ENCODE assay signal across 8 cellular contexts in the genomic region with DNA sequence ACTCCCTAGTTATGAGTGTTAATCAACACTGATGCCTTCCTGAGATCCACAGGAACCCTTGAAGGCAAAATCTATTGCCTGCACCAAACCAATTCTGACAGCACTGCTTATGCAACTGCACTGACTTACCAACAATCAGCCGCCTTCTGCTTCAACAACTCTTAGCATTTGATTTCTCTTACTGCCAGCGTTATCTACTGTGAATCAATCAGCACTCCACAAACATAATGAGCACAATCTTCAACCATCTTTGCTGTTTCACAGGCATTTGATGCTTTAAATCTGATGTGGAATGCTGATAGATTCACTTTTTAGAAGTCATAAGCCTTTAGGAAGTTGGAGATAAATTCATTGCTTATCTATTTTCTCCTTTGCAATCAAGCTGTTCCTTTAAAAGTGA. TPM values are rescaled to one million over a fixed set of nuclear protein-coding genes. Genes with fewer than 3 reads are reported as not detected.
DNase-seq lines count a peak whose midpoint lies in the region; ATAC-seq, FAIRE-seq and TF ChIP-seq lines count a peak whose summit lies in the region.
"Not testable (repeated sequence)": the region's sequence is repeated elsewhere in the genome, so short reads cannot be mapped to it uniquely, and the experiment has no call there.
"Had no signal": no experiment of that assay in that cellular context is flagged by ENCODE, and none has a peak within 500 bp of the region (broad histone marks: within the 10 kb centered on the region; RNA-seq: fewer than 3 reads in every experiment).

No MANE protein-coding gene starts in this region.

- not testable (repeated sequence) for H4K91ac ChIP-seq in trophoblast cell (ENCODE audit: low read depth, low read length)

- peak overlapping the region; percentile 72; the same call in 1 of the 2 replicates for H3K27ac Mint-ChIP-seq in HFFc6
- peak overlapping the region; percentile 69 for H3K27ac Mint-ChIP-seq in T-helper 1 cell treated with Interleukin-12 subunit alpha and Interleukin-12 subunit beta and Interleukin-4 antibody, amounts not matched to agents 30 μg/mL and 1 μg/mL, for 36 hours
- H3K27ac Mint-ChIP-seq in activated CD8-positive, alpha-beta T cell treated with anti-CD3 and anti-CD28 coated beads for 36 hours, result peak overlapping the region; percentile 87
- peak overlapping the region; percentile 43 for H3K27ac Mint-ChIP-seq in activated naive CD4-positive, alpha-beta T cell treated with anti-CD3 and anti-CD28 coated beads for 36 hours

- H2AK5ac ChIP-seq in trophoblast cell (ENCODE audit: low read length), result not testable (repeated sequence)

- not testable (repeated sequence) for H2BK12ac ChIP-seq in trophoblast cell (ENCODE audit: low read length)

- H3K27me3 Mint-ChIP-seq in HFFc6 (ENCODE audit: insufficient read depth); T-helper 1 cell treated with Interleukin-12 subunit alpha and Interleukin-12 subunit beta and Interleukin-4 antibody, amounts not matched to agents 30 μg/mL and 1 μg/mL, for 36 hours (ENCODE audit: low read depth); activated CD8-positive, alpha-beta T cell treated with anti-CD3 and anti-CD28 coated beads for 36 hours; activated naive CD4-positive, alpha-beta T cell treated with anti-CD3 and anti-CD28 coated beads for 36 hours (ENCODE audit: low read depth): not testable (repeated sequence)

- H3K4me1 ChIP-seq in K562 (replicated peaks in 1 of 2; ENCODE audit: control insufficient read depth in 2 of 2, insufficient read depth in 2 of 2, low read length in 2 of 2); trophoblast cell (ENCODE audit: control insufficient read depth in 1 of 2, insufficient read depth in 2 of 2, low read length in 2 of 2): not testable (repeated sequence)
- H3K4me1 ChIP-seq in lower lobe of right lung, result peaks cover 48% of the 10 kb centered on the region

- not testable (repeated sequence) for H3K23ac ChIP-seq in trophoblast cell (ENCODE audit: low read length)

- WGBS in K562 (ENCODE audit: insufficient coverage, low coverage, missing lambda C conversion rate), result 67% methylated on average over 2 of the region's 2 CpGs
- WGBS in trophoblast cell (ENCODE audit: extremely low coverage, insufficient coverage, insufficient read length), result no CpG with 5 or more reads among the region's 2 CpGs

- peaks cover 74% of the 10 kb centered on the region for H3K4me1 Mint-ChIP-seq in HFFc6 (ENCODE audit: low read depth)
- peaks cover 61% of the 10 kb centered on the region for H3K4me1 Mint-ChIP-seq in T-helper 1 cell treated with Interleukin-12 subunit alpha and Interleukin-12 subunit beta and Interleukin-4 antibody, amounts not matched to agents 30 μg/mL and 1 μg/mL, for 36 hours (ENCODE audit: low read depth)
- peaks cover 75% of the 10 kb centered on the region for H3K4me1 Mint-ChIP-seq in activated CD8-positive, alpha-beta T cell treated with anti-CD3 and anti-CD28 coated beads for 36 hours (ENCODE audit: low read depth)
- H3K4me1 Mint-ChIP-seq in activated naive CD4-positive, alpha-beta T cell treated with anti-CD3 and anti-CD28 coated beads for 36 hours (ENCODE audit: low read depth), result peaks cover 70% of the 10 kb centered on the region

- peaks cover 49% of the 10 kb centered on the region for H3K79me2 ChIP-seq in K562 (ENCODE audit: control insufficient read depth, insufficient read depth, low read length)
- not testable (repeated sequence) for H3K79me2 ChIP-seq in trophoblast cell (ENCODE audit: control insufficient read depth, insufficient read depth, low read length, poor library complexity)

- H3K9me3 ChIP-seq in K562 (replicated peaks; ENCODE audit: control insufficient read depth, insufficient read depth, low read depth, low read length); lower lobe of right lung; trophoblast cell (ENCODE audit: insufficient read depth, low read depth, low read length): not testable (repeated sequence)

- not testable (repeated sequence) for H3K9me1 ChIP-seq in K562 (ENCODE audit: control insufficient read depth, insufficient read depth, low read length)

- not testable (repeated sequence) for H4K20me1 ChIP-seq in K562 (replicated peaks; ENCODE audit: control insufficient read depth, insufficient read depth, low read length)

- not testable (repeated sequence) for H4K8ac ChIP-seq in trophoblast cell (ENCODE audit: low read depth, low read length)

- intact Hi-C loops in activated CD8-positive, alpha-beta T cell treated with anti-CD3 and anti-CD28 coated beads for 36 hours (cut with micrococcal nuclease), result loop anchor here (5.0 kb wide), 1 partner anchor 381 kb away; a partner anchor contains a TSS
- intact Hi-C loops in activated naive CD4-positive, alpha-beta T cell treated with anti-CD3 and anti-CD28 coated beads for 36 hours (cut with micrococcal nuclease), result loop anchor here (5.0 kb wide), 1 partner anchor 106 kb away; no protein-coding TSS in a partner anchor
- intact Hi-C loops in K562 (cut with micrococcal nuclease); lower lobe of right lung (cut with DNase I): not testable (repeated sequence)

- DNase-seq in HFFc6; activated CD8-positive, alpha-beta T cell treated with anti-CD3 and anti-CD28 coated beads for 36 hours; activated naive CD4-positive, alpha-beta T cell treated with anti-CD3 and anti-CD28 coated beads for 36 hours; K562 (ENCODE audit: extremely low read depth in 1 of 4, low spot score in 3 of 4); lower lobe of right lung: not testable (repeated sequence)
- DNase-seq in trophoblast cell, result peak in 1 of 2 donors; percentile 60

- in situ Hi-C loops in K562 (cut with MboI), result not testable (repeated sequence)

- H3K36me3 Mint-ChIP-seq in HFFc6 (ENCODE audit: low read depth), result peaks cover 27% of the 10 kb centered on the region
- H3K36me3 Mint-ChIP-seq in T-helper 1 cell treated with Interleukin-12 subunit alpha and Interleukin-12 subunit beta and Interleukin-4 antibody, amounts not matched to agents 30 μg/mL and 1 μg/mL, for 36 hours (ENCODE audit: low read depth), result peaks cover 57% of the 10 kb centered on the region
- peaks cover 66% of the 10 kb centered on the region for H3K36me3 Mint-ChIP-seq in activated CD8-positive, alpha-beta T cell treated with anti-CD3 and anti-CD28 coated beads for 36 hours (ENCODE audit: low read depth)
- peaks cover 46% of the 10 kb centered on the region for H3K36me3 Mint-ChIP-seq in activated naive CD4-positive, alpha-beta T cell treated with anti-CD3 and anti-CD28 coated beads for 36 hours (ENCODE audit: low read depth)

- not testable (repeated sequence) for H3K14ac ChIP-seq in trophoblast cell (ENCODE audit: low read length)

- H3K36me3 ChIP-seq in K562 (ENCODE audit: control insufficient read depth, insufficient read depth, low read length), result peaks cover 63% of the 10 kb centered on the region
- peaks cover 31% of the 10 kb centered on the region for H3K36me3 ChIP-seq in lower lobe of right lung
- H3K36me3 ChIP-seq in trophoblast cell (ENCODE audit: control insufficient read depth in 1 of 2, insufficient read depth in 2 of 2, low read length in 2 of 2), result peaks cover 11 to 14% of the 10 kb centered on the region in 2 experiments

- not testable (repeated sequence) for ATAC-seq in activated CD8-positive, alpha-beta T cell treated with anti-CD3 and anti-CD28 coated beads for 36 hours; K562; lower lobe of right lung

- not testable (repeated sequence) for H3K4me3 ChIP-seq in K562; lower lobe of right lung; trophoblast cell (ENCODE audit: low read depth, low read length)

- H3K4me3 Mint-ChIP-seq in HFFc6, result peak overlapping the region; percentile 9
- H3K4me3 Mint-ChIP-seq in T-helper 1 cell treated with Interleukin-12 subunit alpha and Interleukin-12 subunit beta and Interleukin-4 antibody, amounts not matched to agents 30 μg/mL and 1 μg/mL, for 36 hours, result peak overlapping the region; percentile 35
- H3K4me3 Mint-ChIP-seq in activated CD8-positive, alpha-beta T cell treated with anti-CD3 and anti-CD28 coated beads for 36 hours; activated naive CD4-positive, alpha-beta T cell treated with anti-CD3 and anti-CD28 coated beads for 36 hours: not testable (repeated sequence)

- not testable (repeated sequence) for TF ChIP-seq EP300 in K562 (IDR thresholded peaks at IDR 0.05; ENCODE audit: low read length)

- peak overlapping the region; percentile 55 for H3K4ac ChIP-seq in trophoblast cell (ENCODE audit: low read depth, low read length)

- not testable (repeated sequence) for H3K18ac ChIP-seq in trophoblast cell (ENCODE audit: low read length)

- not testable (repeated sequence) for H3K9me3 Mint-ChIP-seq in HFFc6; T-helper 1 cell treated with Interleukin-12 subunit alpha and Interleukin-12 subunit beta and Interleukin-4 antibody, amounts not matched to agents 30 μg/mL and 1 μg/mL, for 36 hours; activated CD8-positive, alpha-beta T cell treated with anti-CD3 and anti-CD28 coated beads for 36 hours; activated naive CD4-positive, alpha-beta T cell treated with anti-CD3 and anti-CD28 coated beads for 36 hours

- H3K9ac ChIP-seq in K562 (ENCODE audit: insufficient read depth in 1 of 2, low read depth in 2 of 2, low read length in 2 of 2); trophoblast cell (ENCODE audit: low read length): not testable (repeated sequence)

- H2BK5ac ChIP-seq in trophoblast cell (ENCODE audit: low read depth, low read length, poor library complexity), result not testable (repeated sequence)

- POLR2A ChIA-PET in activated CD8-positive, alpha-beta T cell treated with anti-CD3 and anti-CD28 coated beads for 36 hours (lab: Charles Lee); K562 (lab: Yijun Ruan, JAX): not testable (repeated sequence)

- CTCF ChIA-PET in activated CD8-positive, alpha-beta T cell treated with anti-CD3 and anti-CD28 coated beads for 36 hours (lab: Charles Lee); K562 (lab: Yijun Ruan, JAX; ENCODE audit: low intra/inter-chr PET ratio): not testable (repeated sequence)
- CTCF ChIA-PET in activated naive CD4-positive, alpha-beta T cell treated with anti-CD3 and anti-CD28 coated beads for 36 hours (lab: Charles Lee), result interaction anchor here (0.6 kb wide), 1 partner anchor 217 kb away, joined by 3 read pairs; a partner anchor contains a TSS

- TF ChIP-seq CTCF in HFFc6 (IDR thresholded peaks at IDR 0.05); activated CD8-positive, alpha-beta T cell treated with anti-CD3 and anti-CD28 coated beads for 36 hours (IDR thresholded peaks at IDR 0.05); K562 (IDR thresholded peaks at IDR 0.05 in 2 of 3, conservative IDR thresholded peaks at IDR 0.05 in 1 of 3; ENCODE audit: insufficient read depth in 2 of 3, low read depth in 1 of 3, low read length in 3 of 3); lower lobe of right lung (IDR thresholded peaks at IDR 0.05): not testable (repeated sequence)

- H3K79me1 ChIP-seq in trophoblast cell (ENCODE audit: low read length), result not testable (repeated sequence)

- H2AFZ ChIP-seq in K562 (ENCODE audit: low read depth, low read length); trophoblast cell (ENCODE audit: insufficient read depth, low read length, poor library complexity): not testable (repeated sequence)

- not testable (repeated sequence) for H2BK120ac ChIP-seq in trophoblast cell (ENCODE audit: insufficient read depth, low read length, poor library complexity)

- TF ChIP-seq RAD21 in K562 (CRISPR knock-in tag; conservative IDR thresholded peaks at IDR 0.05 in 1 of 2, IDR thresholded peaks at IDR 0.05 in 1 of 2), result not testable (repeated sequence)

- not testable (repeated sequence) for FAIRE-seq in K562 (lab: Jason Lieb, UNC)

- not testable (repeated sequence) for H3K27me3 ChIP-seq in K562 (ENCODE audit: control insufficient read depth in 2 of 2, insufficient read depth in 2 of 2, low read length in 2 of 2); lower lobe of right lung (ENCODE audit: low read depth); trophoblast cell (ENCODE audit: insufficient read depth, low read length)

- not testable (repeated sequence) for H3K4me2 ChIP-seq in K562 (ENCODE audit: insufficient read depth, low read length); trophoblast cell (ENCODE audit: low read length)

- TSS peak; percentile 10 for BruUV-seq in K562 (replicated peaks; lab: Mats Ljungman, UMichigan)

- H4K12ac ChIP-seq in trophoblast cell (ENCODE audit: low read depth, low read length), result not testable (repeated sequence)

- not testable (repeated sequence) for TF ChIP-seq POLR2A in K562 (conservative IDR thresholded peaks at IDR 0.05)

- not testable (repeated sequence) for H3K27ac ChIP-seq in K562 (ENCODE audit: extremely low read depth, low read depth, low read length); trophoblast cell (ENCODE audit: low read depth, low read length)
- H3K27ac ChIP-seq in lower lobe of right lung, result peak overlapping the region; percentile 13

RNA-seq across cellular contexts. Expression of a gene that starts 10.9 kb away (rescaled TPM):
- 10 to 100 TPM; 18.1 to 25.4 (median 23.7) TPM for total RNA-seq in HFFc6 (2021; fragmentation: NEBNext Ultra II Directional; extraction: Animal tissue kit (Norgen Biotek cat#: 25700))
- 10 to 100 TPM; 39.4 to 46.6 TPM for total RNA-seq in activated CD8-positive, alpha-beta T cell treated with anti-CD3 and anti-CD28 coated beads for 36 hours
- total RNA-seq in activated naive CD4-positive, alpha-beta T cell treated with anti-CD3 and anti-CD28 coated beads for 36 hours, result 10 to 100 TPM; 52.4 to 56.4 TPM
- 16.8 and 37.2 TPM in 2 replicates for total RNA-seq in K562 (2011; cell fraction: chromatin; rRNA removed; ENCODE audit: low replicate concordance)
- total RNA-seq in K562 (2011; cell fraction: nucleolus; rRNA removed), result 5.0 and 7.2 TPM in 2 replicates
- 13.6 and 14.5 TPM in 2 replicates for total RNA-seq in K562 (2011; cell fraction: nucleoplasm; rRNA removed)
- total RNA-seq in K562 (2014; rRNA removed) (19.2 and 19.8 TPM in 2 replicates), K562 (2014; rRNA removed; fragmentation: Illumina TruSeq; extraction: Trizol) (44.6 and 48.5 TPM in 2 replicates), K562 (2015; rRNA removed; fragmentation: Illumina TruSeq; extraction: Trizol) (31.7 and 33.7 TPM in 2 replicates), K562 (2021) (30.5 and 32.8 TPM in 2 replicates), lower lobe of right lung (20.6 TPM)
- polyA plus RNA-seq in K562 (2011; rRNA removed) (34.3 and 60.3 TPM in 2 replicates), K562 (2014; fragmentation: Illumina TruSeq; extraction: Trizol) (38.4 and 47.6 TPM in 2 replicates), K562 (2014; fragmentation: Nextera tagmentation; extraction: Ambion mirVana) (10 to 100 TPM; 51.8 to 54.8 TPM), K562 (2014; rRNA removed) (36.3 and 37.4 TPM in 2 replicates)
- polyA plus RNA-seq in K562 (2011; cell fraction: cytosol; rRNA removed), result 13.0 and 21.2 TPM in 2 replicates
- 14.7 and 17.9 TPM in 2 replicates for polyA plus RNA-seq in K562 (2011; cell fraction: nucleus; rRNA removed)
- 25.7 and 30.4 TPM in 2 replicates for polyA plus RNA-seq in K562 (2012)
- 47.2 and 54.4 TPM in 2 replicates for polyA minus RNA-seq in K562 (2011; rRNA and poly(A)+ RNA removed)
- 12.9 and 21.0 TPM in 2 replicates for polyA minus RNA-seq in K562 (2011; cell fraction: cytosol; rRNA and poly(A)+ RNA removed)
- polyA minus RNA-seq in K562 (2011; cell fraction: nucleus; rRNA and poly(A)+ RNA removed), result 8.3 and 13.2 TPM in 2 replicates
- polyA plus RNA-seq in trophoblast cell (2013), result 29.6 and 30.1 TPM in 2 replicates

RNA-seq across cellular contexts. Expression of a gene that starts 10.9 kb away (rescaled TPM):
- 1 to 10 TPM; 5.5 to 9.7 (median 8.2) TPM for total RNA-seq in HFFc6 (2021; fragmentation: NEBNext Ultra II Directional; extraction: Animal tissue kit (Norgen Biotek cat#: 25700))
- 10 to 100 TPM; 19.6 to 20.8 TPM for total RNA-seq in activated CD8-positive, alpha-beta T cell treated with anti-CD3 and anti-CD28 coated beads for 36 hours
- 10 to 100 TPM; 20.7 to 22.0 TPM for total RNA-seq in activated naive CD4-positive, alpha-beta T cell treated with anti-CD3 and anti-CD28 coated beads for 36 hours
- total RNA-seq in K562 (2011; cell fraction: chromatin; rRNA removed; ENCODE audit: low replicate concordance), result 12.3 and 38.0 TPM in 2 replicates
- total RNA-seq in K562 (2011; cell fraction: nucleolus; rRNA removed), result 6.8 and 8.6 TPM in 2 replicates
- 17.7 and 24.4 TPM in 2 replicates for total RNA-seq in K562 (2011; cell fraction: nucleoplasm; rRNA removed)
- 11.4 and 12.9 TPM in 2 replicates for total RNA-seq in K562 (2014; rRNA removed)
- total RNA-seq in K562 (2014; rRNA removed; fragmentation: Illumina TruSeq; extraction: Trizol), result 21.2 and 24.9 TPM in 2 replicates
- total RNA-seq in K562 (2015; rRNA removed; fragmentation: Illumina TruSeq; extraction: Trizol), result 19.2 and 19.4 TPM in 2 replicates
- total RNA-seq in K562 (2021), result 19.0 and 21.8 TPM in 2 replicates
- polyA plus RNA-seq in K562 (2011; rRNA removed), result 8.4 and 12.7 TPM in 2 replicates
- 4.5 and 6.4 TPM in 2 replicates for polyA plus RNA-seq in K562 (2011; cell fraction: cytosol; rRNA removed)
- polyA plus RNA-seq in K562 (2011; cell fraction: nucleus; rRNA removed), result 7.3 and 7.4 TPM in 2 replicates
- polyA plus RNA-seq in K562 (2012), result 10.5 and 10.7 TPM in 2 replicates
- 16.4 and 21.7 TPM in 2 replicates for polyA plus RNA-seq in K562 (2014; fragmentation: Illumina TruSeq; extraction: Trizol)
- polyA plus RNA-seq in K562 (2014; fragmentation: Nextera tagmentation; extraction: Ambion mirVana), result 10 to 100 TPM; 12.3 to 13.0 TPM
- polyA plus RNA-seq in K562 (2014; rRNA removed), result 9.5 and 10.2 TPM in 2 replicates
- 23.2 and 24.0 TPM in 2 replicates for polyA minus RNA-seq in K562 (2011; rRNA and poly(A)+ RNA removed)
- polyA minus RNA-seq in K562 (2011; cell fraction: cytosol; rRNA and poly(A)+ RNA removed), result 7.2 and 7.9 TPM in 2 replicates
- 10.4 and 13.1 TPM in 2 replicates for polyA minus RNA-seq in K562 (2011; cell fraction: nucleus; rRNA and poly(A)+ RNA removed)
- 19.6 TPM for total RNA-seq in lower lobe of right lung
- polyA plus RNA-seq in trophoblast cell (2013), result 7.3 and 7.5 TPM in 2 replicates

RNA-seq across cellular contexts. Expression of a gene that starts 41.2 kb away (rescaled TPM):
- 10 to 100 TPM; 26.5 to 44.6 (median 39.3) TPM for total RNA-seq in HFFc6 (2021; fragmentation: NEBNext Ultra II Directional; extraction: Animal tissue kit (Norgen Biotek cat#: 25700))
- 1 to 10 TPM; 4.7 to 5.7 TPM for total RNA-seq in activated CD8-positive, alpha-beta T cell treated with anti-CD3 and anti-CD28 coated beads for 36 hours
- total RNA-seq in activated naive CD4-positive, alpha-beta T cell treated with anti-CD3 and anti-CD28 coated beads for 36 hours, result 1 to 10 TPM; 1.4 to 1.8 TPM
- not detected in 2 replicates for total RNA-seq in K562 (2011; cell fraction: chromatin; rRNA removed; ENCODE audit: low replicate concordance)
- not detected in 2 replicates for total RNA-seq in K562 (2011; cell fraction: nucleolus; rRNA removed)
- not detected in 2 replicates for total RNA-seq in K562 (2011; cell fraction: nucleoplasm; rRNA removed)
- not detected in 2 replicates for total RNA-seq in K562 (2014; rRNA removed)
- total RNA-seq in K562 (2014; rRNA removed; fragmentation: Illumina TruSeq; extraction: Trizol), result 0.11 TPM in 1 of 2 replicates, not detected in the other
- total RNA-seq in K562 (2015; rRNA removed; fragmentation: Illumina TruSeq; extraction: Trizol), result 0.14 TPM in 1 of 2 replicates, not detected in the other
- 0.22 TPM in 1 of 2 replicates, not detected in the other for total RNA-seq in K562 (2021)
- 0.05 and 0.11 TPM in 2 replicates for polyA plus RNA-seq in K562 (2011; rRNA removed)
- polyA plus RNA-seq in K562 (2011; cell fraction: cytosol; rRNA removed), result 0.04 TPM in 1 of 2 replicates, not detected in the other
- polyA plus RNA-seq in K562 (2011; cell fraction: nucleus; rRNA removed), result 0.18 TPM in 1 of 2 replicates, not detected in the other
- 0.04 and 0.43 TPM in 2 replicates for polyA plus RNA-seq in K562 (2012)
- 0.07 TPM in 1 of 2 replicates, not detected in the other for polyA plus RNA-seq in K562 (2014; fragmentation: Illumina TruSeq; extraction: Trizol)
- polyA plus RNA-seq in K562 (2014; fragmentation: Nextera tagmentation; extraction: Ambion mirVana), result under 1 TPM in 1 of 2 experiments, not detected in 1; 0.07 TPM
- not detected in 2 replicates for polyA plus RNA-seq in K562 (2014; rRNA removed)
- 0.51 TPM in 1 of 2 replicates, not detected in the other for polyA minus RNA-seq in K562 (2011; rRNA and poly(A)+ RNA removed)
- not detected in 2 replicates for polyA minus RNA-seq in K562 (2011; cell fraction: cytosol; rRNA and poly(A)+ RNA removed)
- polyA minus RNA-seq in K562 (2011; cell fraction: nucleus; rRNA and poly(A)+ RNA removed), result not detected in 2 replicates
- total RNA-seq in lower lobe of right lung, result 60.2 TPM
- 0.38 and 0.54 TPM in 2 replicates for polyA plus RNA-seq in trophoblast cell (2013)
- total RNA-seq: GM23338 had no signal
